ENCODE assay signal across 31 cellular contexts in genomic region chr5:112126982-112127381, GRCh38.
"Had no signal": no experiment of that assay in that cellular context is flagged by ENCODE, and none has a peak within 500 bp of the region (broad histone marks: within the 10 kb centered on the region; RNA-seq: fewer than 3 reads in every experiment).

No MANE protein-coding gene starts in this region.

- H3K27ac ChIP-seq: ovary, parathyroid adenoma, psoas muscle, skin epidermis, spleen, stomach, thoracic aorta, thyroid gland, tibial nerve, upper lobe of left lung, vagina had no signal

- H3K4me1 Mint-ChIP-seq: naive thymus-derived CD8-positive, alpha-beta T cell; nephron progenitor cell; stimulated activated memory B cell treated with anti-CD40 and anti-IgM and Interleukin-4, amounts not matched to agents 10 μg/mL and 1 μg/mL and 100 μg/mL, for 72 hours had no signal

- H2AFZ ChIP-seq: parathyroid adenoma had no signal

- H3K27me3 ChIP-seq: ovary, spleen, stomach, thyroid gland, tibial nerve, upper lobe of left lung, vagina had no signal

- H3K36me3 Mint-ChIP-seq: naive thymus-derived CD8-positive, alpha-beta T cell; natural killer cell treated with Interleukin-12 subunit alpha and Interleukin-12 subunit beta and Interleukin-15 and Interleukin-18, amount 100 ng/mL, for 72 hours; stimulated activated memory B cell treated with anti-CD40 and anti-IgM and Interleukin-4, amounts not matched to agents 10 μg/mL and 1 μg/mL and 100 μg/mL, for 72 hours had no signal

- FAIRE-seq: urothelium cell line had no signal

- H3K9me3 Mint-ChIP-seq: natural killer cell treated with Interleukin-12 subunit alpha and Interleukin-12 subunit beta and Interleukin-15 and Interleukin-18, amount 100 ng/mL, for 72 hours; nephron progenitor cell; neural crest cell; stimulated activated memory B cell treated with anti-CD40 and anti-IgM and Interleukin-4, amounts not matched to agents 10 μg/mL and 1 μg/mL and 100 μg/mL, for 72 hours; stimulated activated naive CD8-positive, alpha-beta T cell treated with anti-CD3 and anti-CD28 coated beads, Interleukin-15, Interleukin-2, amounts not matched to agents 100 ng/mL and 50 ng/mL, for 24 hours had no signal

- H3K79me2 ChIP-seq: parathyroid adenoma had no signal

- H3K4me2 ChIP-seq: smooth muscle cell had no signal

- DNase-seq: naive thymus-derived CD8-positive, alpha-beta T cell; nephron progenitor cell; occipital lobe; ovary; posterior cingulate gyrus; psoas muscle; right cardiac atrium; spleen; stimulated activated CD4-positive, alpha-beta T cell treated with anti-CD3 and anti-CD28 coated beads, Interleukin-12 subunit alpha, Interleukin-12 subunit beta, amount 100 ng/mL, for 4 hours; stimulated activated CD4-positive, alpha-beta T cell treated with anti-CD3 and anti-CD28 coated beads, Interleukin-1b, Interleukin-23, amount 100 ng/mL, for 48 hours; stimulated activated CD4-positive, alpha-beta T cell treated with anti-CD3 and anti-CD28 coated beads, Interleukin-4, amount 100 ng/mL, for 1 hour; stimulated activated CD4-positive, alpha-beta T cell treated with anti-CD3 and anti-CD28 coated beads, Interleukin-4, amount 100 ng/mL, for 4 hours; stimulated activated CD8-positive, alpha-beta memory T cell treated with anti-CD3 and anti-CD28 coated beads, Interleukin-4, amount 100 ng/mL, for 48 hours; stimulated activated naive CD4-positive, alpha-beta T cell; stomach; thyroid gland; trophoblast cell; upper lobe of left lung had no signal

- H3K27ac Mint-ChIP-seq: naive thymus-derived CD8-positive, alpha-beta T cell; natural killer cell treated with Interleukin-12 subunit alpha and Interleukin-12 subunit beta and Interleukin-15 and Interleukin-18, amount 100 ng/mL, for 72 hours; nephron progenitor cell; progenitor cell of endocrine pancreas; stimulated activated memory B cell treated with anti-CD40 and anti-IgM and Interleukin-4, amounts not matched to agents 10 μg/mL and 1 μg/mL and 100 μg/mL, for 72 hours; stimulated activated naive CD8-positive, alpha-beta T cell treated with anti-CD3 and anti-CD28 coated beads, Interleukin-15, Interleukin-2, amounts not matched to agents 100 ng/mL and 50 ng/mL, for 24 hours had no signal

- H3K4me1 ChIP-seq: parathyroid adenoma, psoas muscle, spleen, stomach, thyroid gland, tibial nerve, upper lobe of left lung, vagina had no signal

- H3K4me3 Mint-ChIP-seq: naive thymus-derived CD8-positive, alpha-beta T cell; natural killer cell treated with Interleukin-12 subunit alpha and Interleukin-12 subunit beta and Interleukin-15 and Interleukin-18, amount 100 ng/mL, for 72 hours; nephron progenitor cell; neural crest cell; stimulated activated memory B cell treated with anti-CD40 and anti-IgM and Interleukin-4, amounts not matched to agents 10 μg/mL and 1 μg/mL and 100 μg/mL, for 72 hours; stimulated activated naive CD8-positive, alpha-beta T cell treated with anti-CD3 and anti-CD28 coated beads, Interleukin-15, Interleukin-2, amounts not matched to agents 100 ng/mL and 50 ng/mL, for 24 hours had no signal

- H3K36me3 ChIP-seq: ovary, spleen, stomach, thoracic aorta, thyroid gland, tibial nerve, upper lobe of left lung, vagina had no signal

- H3K4me3 ChIP-seq: ovary, psoas muscle, skin epidermis, smooth muscle cell, spleen, stomach, thoracic aorta, thyroid gland, tibial nerve, upper lobe of left lung, vagina had no signal

- H3K9ac ChIP-seq: parathyroid adenoma had no signal

- H3K9me3 ChIP-seq: ovary, psoas muscle, spleen, stomach, thoracic aorta, thyroid gland, tibial nerve, upper lobe of left lung, vagina had no signal

- ATAC-seq: naive thymus-derived CD8-positive, alpha-beta T cell; natural killer cell treated with Interleukin-12 subunit alpha and Interleukin-12 subunit beta and Interleukin-15 and Interleukin-18, amount 100 ng/mL, for 72 hours; psoas muscle; right cardiac atrium; sciatic nerve; stimulated activated memory B cell treated with anti-CD40 and anti-IgM and Interleukin-4, amounts not matched to agents 10 μg/mL and 1 μg/mL and 100 μg/mL, for 72 hours had no signal
